In genomic region chr7:91491868-91492267, GRCh38 we compare ENCODE assay signal across 32 cellular contexts.
"Had no signal": no experiment of that assay in that cellular context is flagged by ENCODE, and none has a peak within 500 bp of the region (broad histone marks: within the 10 kb centered on the region; RNA-seq: fewer than 3 reads in every experiment).

No MANE protein-coding gene starts in this region.

- H3K27me3 ChIP-seq: colonic mucosa, heart right ventricle, neutrophil, pancreas, stomach, thyroid gland, vagina had no signal

- H3K4me1 ChIP-seq: colonic mucosa, heart right ventricle, pancreas, stomach, thyroid gland, vagina had no signal

- FAIRE-seq: pancreas had no signal

- ATAC-seq: esophagus mucosa; heart right ventricle; left colon; left ventricle myocardium superior; mucosa of descending colon; natural killer cell treated with Interleukin-12 subunit alpha and Interleukin-12 subunit beta and Interleukin-15 and Interleukin-18, amount 100 ng/mL, for 72 hours; pancreas; sciatic nerve had no signal

- H3K36me3 ChIP-seq: colonic mucosa, heart right ventricle, neutrophil, pancreas, stomach, thyroid gland, vagina had no signal

- DNase-seq: colonic mucosa; effector CD8-positive, alpha-beta T cell; endodermal cell; foreskin melanocyte; glutamatergic neuron; heart right ventricle; hippocampal formation; islet precursor cell; kidney glomerular epithelial cell; left colon; left ventricle myocardium superior; mesenchymal stem cell; mucosa of descending colon; naive B cell; pancreas; retina; stimulated activated CD4-positive, alpha-beta T cell treated with anti-CD3 and anti-CD28 coated beads, Interleukin-12 subunit alpha, Interleukin-12 subunit beta, amount 100 ng/mL, for 4 hours; stimulated activated CD4-positive, alpha-beta T cell treated with anti-CD3 and anti-CD28 coated beads, Interleukin-1b, Interleukin-23, amount 100 ng/mL, for 48 hours; stimulated activated CD4-positive, alpha-beta T cell treated with anti-CD3 and anti-CD28 coated beads, Interleukin-4, amount 100 ng/mL, for 1 hour; stimulated activated CD8-positive, alpha-beta memory T cell treated with anti-CD3 and anti-CD28 coated beads, Interleukin-4, amount 100 ng/mL, for 48 hours; stimulated activated naive CD4-positive, alpha-beta T cell; stomach; thyroid gland; trophoblast cell had no signal

- H3K9me3 ChIP-seq: colonic mucosa, mucosa of descending colon, neutrophil, thyroid gland, vagina had no signal

- H3K27ac ChIP-seq: colonic mucosa, epithelial cell of prostate, heart right ventricle, neutrophil, pancreas, stomach, thyroid gland, vagina had no signal

- H3K4me3 ChIP-seq: colonic mucosa, heart right ventricle, lung, mucosa of descending colon, pancreas, smooth muscle cell, stomach, thyroid gland, vagina had no signal
